Comparison of ENCODE assay signal across 17 cellular contexts in genomic region chr4:102338405-102338804, GRCh38.
"Had no signal": no experiment of that assay in that cellular context is flagged by ENCODE, and none has a peak within 500 bp of the region (broad histone marks: within the 10 kb centered on the region; RNA-seq: fewer than 3 reads in every experiment).

No MANE protein-coding gene starts in this region.

- H3K27ac ChIP-seq: ascending aorta, cardiac muscle cell, colonic mucosa, hepatocyte, psoas muscle had no signal

- H3K9me3 ChIP-seq: ascending aorta, colonic mucosa, psoas muscle had no signal

- H3K27me3 ChIP-seq: ascending aorta, cardiac muscle cell, colonic mucosa, hepatocyte had no signal

- H3K4me2 ChIP-seq: hepatocyte had no signal

- H2AFZ ChIP-seq: hepatocyte had no signal

- ATAC-seq: activated CD8-positive, alpha-beta memory T cell treated with anti-CD3 and anti-CD28 coated beads, Interleukin-2, amount 10 ng/mL, durations not matched to agents 7 days and 5 days; activated T-cell treated with anti-CD3 and anti-CD28 coated beads, Interleukin-2, amount 50 U/mL, for 4 hours; psoas muscle; sciatic nerve had no signal

- DNase-seq: activated CD4-positive, alpha-beta T cell treated with anti-CD3 and anti-CD28 coated beads, Interleukin-2, amount 50 U/mL, for 1 hour; activated CD4-positive, CD25-positive, alpha-beta regulatory T cell; activated CD8-positive, alpha-beta memory T cell treated with anti-CD3 and anti-CD28 coated beads, Interleukin-2, amount 10 ng/mL, durations not matched to agents 7 days and 5 days; activated gamma-delta T cell; activated naive CD8-positive, alpha-beta T cell treated with anti-CD3 and anti-CD28 coated beads, Interleukin-2, amount 10 ng/mL, durations not matched to agents 7 days and 5 days; activated T-cell treated with anti-CD3 and anti-CD28 coated beads, Interleukin-2, amount 50 U/mL, for 4 hours; colonic mucosa; nephron progenitor cell; psoas muscle; stimulated activated CD4-positive, alpha-beta T cell treated with anti-CD3 and anti-CD28 coated beads, Interleukin-12 subunit alpha, Interleukin-12 subunit beta, amount 100 ng/mL, for 4 hours; stimulated activated naive CD4-positive, alpha-beta T cell treated with Interleukin-2 at 50 U/mL for 16 hours; T-helper 2 cell had no signal

- H3K4me3 ChIP-seq: ascending aorta, cardiac muscle cell, colonic mucosa, hepatocyte, psoas muscle had no signal

- H3K4me1 ChIP-seq: ascending aorta, psoas muscle had no signal

- H3K36me3 ChIP-seq: ascending aorta, cardiac muscle cell, colonic mucosa had no signal

- FAIRE-seq: TTC549 had no signal
